ENCODE assay signal across 1 cellular context in genomic region chr2:170176212-170176611, GRCh38.
TF ChIP-seq lines count a peak whose summit lies in the region.

No MANE protein-coding gene starts in this region.

TF ChIP-seq in WTC11, 78 proteins besides CTCF, POLR2A, EP300 and RAD21 (continued from another document):
- TF ChIP-seq ZNF532 (CRISPR knock-in tag; IDR thresholded peaks at IDR 0.05; ENCODE audit: borderline replicate concordance): no peak
- no peak for TF ChIP-seq CDX4 (CRISPR knock-in tag; IDR thresholded peaks at IDR 0.05; ENCODE audit: borderline replicate concordance)
- no peak for TF ChIP-seq NFYB (CRISPR knock-in tag; conservative IDR thresholded peaks at IDR 0.05; ENCODE audit: low read depth)
- TF ChIP-seq GTF2I (CRISPR knock-in tag; conservative IDR thresholded peaks at IDR 0.05): no peak
- TF ChIP-seq ZNF425 (CRISPR knock-in tag; conservative IDR thresholded peaks at IDR 0.05): no peak
- no peak for TF ChIP-seq NFATC4 (CRISPR knock-in tag; IDR thresholded peaks at IDR 0.05)
- TF ChIP-seq ATF6 (CRISPR knock-in tag; IDR thresholded peaks at IDR 0.05): no peak
- TF ChIP-seq ZNF138 (CRISPR knock-in tag; conservative IDR thresholded peaks at IDR 0.05): no peak
- no peak for TF ChIP-seq PREB (CRISPR knock-in tag; IDR thresholded peaks at IDR 0.05; ENCODE audit: borderline replicate concordance)
- no peak for TF ChIP-seq ESRRA (CRISPR knock-in tag; IDR thresholded peaks at IDR 0.05; ENCODE audit: borderline replicate concordance)
- TF ChIP-seq ZNF671 (CRISPR knock-in tag; IDR thresholded peaks at IDR 0.05): no peak
- TF ChIP-seq ZNF423 (CRISPR knock-in tag; IDR thresholded peaks at IDR 0.05): no peak
- no peak for TF ChIP-seq FOXP1 (CRISPR knock-in tag; IDR thresholded peaks at IDR 0.05; ENCODE audit: borderline replicate concordance)
TF ChIP-seq in WTC11: peak in this region for 0.
